In genomic region chr19:55467236-55468053, GRCh38 we compare ENCODE assay signal across 7 cellular contexts. TPM values are rescaled to one million over a fixed set of nuclear protein-coding genes. Genes with fewer than 3 reads are reported as not detected.
A peak's percentile ranks its signal among the peaks of the same experiment; 100 is the strongest.
DNase-seq lines count a peak whose midpoint lies in the region; ATAC-seq and TF ChIP-seq lines count a peak whose summit lies in the region.

No MANE protein-coding gene starts in this region.

- TF ChIP-seq RAD21 in Ishikawa (IDR thresholded peaks at IDR 0.05; ENCODE audit: low read depth) = peak; percentile 58; the same call in 1 of the 2 replicates

- peak; percentile 60 for ATAC-seq in GM18502 (IDR thresholded peaks at IDR 0.05; ENCODE audit: poor library complexity, unreplicated experiment)
- ATAC-seq in activated CD4-positive, alpha-beta T cell treated with anti-CD3 and anti-CD28 coated beads for 36 hours = peak; percentile 98
- no peak for ATAC-seq in GM18858 (IDR thresholded peaks at IDR 0.05; ENCODE audit: unreplicated experiment)

- peak; percentile 83 for DNase-seq in activated CD4-positive, alpha-beta T cell treated with anti-CD3 and anti-CD28 coated beads for 36 hours
- peak; percentile 61 for DNase-seq in midbrain (lab: John Stamatoyannopoulos, UW)
- peak; percentile 44 for DNase-seq in stimulated activated CD8-positive, alpha-beta memory T cell treated with anti-CD3 and anti-CD28 coated beads, Interleukin-7, amount 100 ng/mL, for 24 hours (ENCODE audit: low read depth)

- H3K4me1 Mint-ChIP-seq in activated CD4-positive, alpha-beta T cell treated with anti-CD3 and anti-CD28 coated beads for 36 hours = peaks cover 3% of the 10 kb centered on the region
- peaks cover 6% of the 10 kb centered on the region for H3K4me1 Mint-ChIP-seq in dendritic cell treated with granulocyte-macrophage colony-stimulating factor and Interleukin-4, amounts not matched to agents 40 ng/mL and 50 ng/mL, for 4 days (ENCODE audit: low read depth)

- H3K27me3 Mint-ChIP-seq in activated CD4-positive, alpha-beta T cell treated with anti-CD3 and anti-CD28 coated beads for 36 hours = no peaks in the 10 kb centered on the region
- H3K27me3 Mint-ChIP-seq in dendritic cell treated with granulocyte-macrophage colony-stimulating factor and Interleukin-4, amounts not matched to agents 40 ng/mL and 50 ng/mL, for 4 days = peaks cover 19% of the 10 kb centered on the region

- TF ChIP-seq EP300 in Ishikawa (IDR thresholded peaks at IDR 0.05; ENCODE audit: borderline replicate concordance) = no peak

- CTCF ChIA-PET in activated CD4-positive, alpha-beta T cell treated with anti-CD3 and anti-CD28 coated beads for 36 hours (lab: Charles Lee) = interaction anchor here (0.6 to 3.9 kb wide), 18 partner anchors 9 to 302 kb away, joined by 3 to 30 read pairs (median 4); partner anchors contain the start of genes NAT14 and ZNF628

- POLR2A ChIA-PET in activated CD4-positive, alpha-beta T cell treated with anti-CD3 and anti-CD28 coated beads for 36 hours (lab: Charles Lee) = no interaction called here

- H3K9me3 Mint-ChIP-seq in activated CD4-positive, alpha-beta T cell treated with anti-CD3 and anti-CD28 coated beads for 36 hours (ENCODE audit: low read depth) = no peaks in the 10 kb centered on the region
- H3K9me3 Mint-ChIP-seq in dendritic cell treated with granulocyte-macrophage colony-stimulating factor and Interleukin-4, amounts not matched to agents 40 ng/mL and 50 ng/mL, for 4 days = no peaks in the 10 kb centered on the region

- no peak overlapping the region for H3K4me3 Mint-ChIP-seq in activated CD4-positive, alpha-beta T cell treated with anti-CD3 and anti-CD28 coated beads for 36 hours
- H3K4me3 Mint-ChIP-seq in dendritic cell treated with granulocyte-macrophage colony-stimulating factor and Interleukin-4, amounts not matched to agents 40 ng/mL and 50 ng/mL, for 4 days = no peak overlapping the region

- intact Hi-C loops in activated CD4-positive, alpha-beta T cell treated with anti-CD3 and anti-CD28 coated beads for 36 hours (cut with DNase I, micrococcal nuclease) = loop anchor here (1.0 to 5.0 kb wide), 4 partner anchors 36 to 165 kb away; no protein-coding TSS in a partner anchor
- intact Hi-C loops in dendritic cell treated with granulocyte-macrophage colony-stimulating factor and Interleukin-4, amounts not matched to agents 40 ng/mL and 50 ng/mL, for 4 days (cut with micrococcal nuclease) = loop anchor here (1.0 kb wide), 1 partner anchor 36 kb away; no protein-coding TSS in a partner anchor

- no peak overlapping the region for H3K27ac Mint-ChIP-seq in activated CD4-positive, alpha-beta T cell treated with anti-CD3 and anti-CD28 coated beads for 36 hours
- H3K27ac Mint-ChIP-seq in dendritic cell treated with granulocyte-macrophage colony-stimulating factor and Interleukin-4, amounts not matched to agents 40 ng/mL and 50 ng/mL, for 4 days = peak overlapping the region; percentile 13

- H3K36me3 Mint-ChIP-seq in activated CD4-positive, alpha-beta T cell treated with anti-CD3 and anti-CD28 coated beads for 36 hours (ENCODE audit: low read depth) = no peaks in the 10 kb centered on the region
- no peaks in the 10 kb centered on the region for H3K36me3 Mint-ChIP-seq in dendritic cell treated with granulocyte-macrophage colony-stimulating factor and Interleukin-4, amounts not matched to agents 40 ng/mL and 50 ng/mL, for 4 days (ENCODE audit: low read depth)

TF ChIP-seq in Ishikawa, 13 proteins besides CTCF, POLR2A, EP300 and RAD21:
- no peak for TF ChIP-seq EGR1 (IDR thresholded peaks at IDR 0.05)
- no peak for TF ChIP-seq ZBTB7A (IDR thresholded peaks at IDR 0.05; ENCODE audit: low read depth)
- no peak for TF ChIP-seq CEBPB (IDR thresholded peaks at IDR 0.05)
- TF ChIP-seq CREB1 (IDR thresholded peaks at IDR 0.05; ENCODE audit: low read depth) = no peak
- no peak for TF ChIP-seq MAX (IDR thresholded peaks at IDR 0.05)
- TF ChIP-seq TEAD4 (IDR thresholded peaks at IDR 0.05) = no peak
- no peak for TF ChIP-seq NFIC (IDR thresholded peaks at IDR 0.05)
- TF ChIP-seq FOXM1 (IDR thresholded peaks at IDR 0.05; ENCODE audit: borderline replicate concordance, low read depth) = no peak

RNA-seq across cellular contexts. Expression of gene C19orf85, which starts 2.9 kb away (rescaled TPM):
- total RNA-seq in activated CD4-positive, alpha-beta T cell treated with anti-CD3 and anti-CD28 coated beads for 36 hours = not detected

RNA-seq across cellular contexts. Expression of gene ISOC2, which starts 6.0 kb away (rescaled TPM):
- 10 to 100 TPM; 24.3 to 28.0 TPM for total RNA-seq in activated CD4-positive, alpha-beta T cell treated with anti-CD3 and anti-CD28 coated beads for 36 hours

RNA-seq across cellular contexts. Expression of gene ZNF628, which starts 9.0 kb away (rescaled TPM):
- 1 to 10 TPM; 5.6 to 6.8 TPM for total RNA-seq in activated CD4-positive, alpha-beta T cell treated with anti-CD3 and anti-CD28 coated beads for 36 hours

RNA-seq across cellular contexts. Expression of gene NAT14, which starts 17.5 kb away (rescaled TPM):
- total RNA-seq in activated CD4-positive, alpha-beta T cell treated with anti-CD3 and anti-CD28 coated beads for 36 hours = 10 to 100 TPM in 1 of 2 experiments, 1 to 10 TPM in 1; 8.2 to 14.8 TPM

RNA-seq across cellular contexts. Expression of gene SSC5D, which starts 20.8 kb away (rescaled TPM):
- under 1 TPM; 0.32 to 0.34 TPM for total RNA-seq in activated CD4-positive, alpha-beta T cell treated with anti-CD3 and anti-CD28 coated beads for 36 hours
